ENCODE assay signal across 22 cellular contexts in genomic region chr9:3968891-3969290, GRCh38.
A peak's percentile ranks its signal among the peaks of the same experiment; 100 is the strongest.
DNase-seq lines count a peak whose midpoint lies in the region; ATAC-seq, FAIRE-seq and TF ChIP-seq lines count a peak whose summit lies in the region.
"Had no signal": no experiment of that assay in that cellular context is flagged by ENCODE, and none has a peak within 500 bp of the region (broad histone marks: within the 10 kb centered on the region; RNA-seq: fewer than 3 reads in every experiment).

No MANE protein-coding gene starts in this region.

- H3K4me1 ChIP-seq in PC-9 (replicated peaks; ENCODE audit: insufficient read depth), result peaks cover 9% of the 10 kb centered on the region
- H3K4me1 ChIP-seq in H1 (replicated peaks in 1 of 4; ENCODE audit: control insufficient read depth in 3 of 4, insufficient read depth in 4 of 4, low read length in 3 of 4), result no peaks in the 10 kb centered on the region
- peaks cover 3% of the 10 kb centered on the region for H3K4me1 ChIP-seq in smooth muscle cell (ENCODE audit: low read depth)
- H3K4me1 ChIP-seq: psoas muscle, spleen had no signal

- no peak overlapping the region for H3K4ac ChIP-seq in H1 (replicated peaks; ENCODE audit: insufficient read length, low read depth, low read length)

- H3K79me2 ChIP-seq in PC-9 (ENCODE audit: low read depth), result no peaks in the 10 kb centered on the region
- no peaks in the 10 kb centered on the region for H3K79me2 ChIP-seq in H1 (ENCODE audit: control insufficient read depth in 1 of 2, insufficient read depth in 2 of 2, low read length in 2 of 2)
- no peaks in the 10 kb centered on the region for H3K79me2 ChIP-seq in smooth muscle cell (ENCODE audit: low read depth)

- peak overlapping the region; percentile 62 for H3K27ac ChIP-seq in PC-9
- no peak overlapping the region for H3K27ac ChIP-seq in H1 (ENCODE audit: low read depth, low read length)
- peak overlapping the region; percentile 72 for H3K27ac ChIP-seq in smooth muscle cell (ENCODE audit: low read depth)
- H3K27ac ChIP-seq: 22Rv1, psoas muscle, spleen had no signal

- POLR2A ChIA-PET in activated CD4-positive, alpha-beta T cell treated with anti-CD3 and anti-CD28 coated beads for 36 hours (lab: Charles Lee), result no interaction called here
- POLR2A ChIA-PET in PC-9 (lab: Charles Lee; ENCODE audit: unreplicated experiment) (no interaction called here), H1 (lab: Charles Lee; ENCODE audit: partially characterized antibody) (no interaction called here)

- no peak for TF ChIP-seq RAD21 in H1 (IDR thresholded peaks at IDR 0.05 in 1 of 2, conservative IDR thresholded peaks at IDR 0.05 in 1 of 2; ENCODE audit: low read depth in 2 of 2, low read length in 2 of 2)

- H3K27me3 ChIP-seq in PC-9 (ENCODE audit: insufficient read depth, low read depth) (no peaks in the 10 kb centered on the region), H1 (replicated peaks in 1 of 4; ENCODE audit: control insufficient read depth in 3 of 4, extremely low read depth in 1 of 4, insufficient read depth in 3 of 4, low read length in 3 of 4) (no peaks in the 10 kb centered on the region), smooth muscle cell (ENCODE audit: low read depth) (no peaks in the 10 kb centered on the region)
- H3K27me3 ChIP-seq: spleen had no signal

- peaks cover 10% of the 10 kb centered on the region for H3K27me3 Mint-ChIP-seq in activated CD4-positive, alpha-beta T cell treated with anti-CD3 and anti-CD28 coated beads for 36 hours

- no peak overlapping the region for H2AK5ac ChIP-seq in H1 (ENCODE audit: low read depth, low read length)

- H3K18ac ChIP-seq in H1 (ENCODE audit: extremely low read depth, low read length), result no peak overlapping the region

- no peaks in the 10 kb centered on the region for H3K9me3 Mint-ChIP-seq in activated CD4-positive, alpha-beta T cell treated with anti-CD3 and anti-CD28 coated beads for 36 hours (ENCODE audit: low read depth)
- H3K9me3 Mint-ChIP-seq: activated naive CD4-positive, alpha-beta T cell treated with anti-CD3 and anti-CD28 coated beads, Interleukin-2, amount 50 U/mL, for 24 hours had no signal

- intact Hi-C loops in activated CD4-positive, alpha-beta T cell treated with anti-CD3 and anti-CD28 coated beads for 36 hours (cut with DNase I, micrococcal nuclease), result no loop called here
- intact Hi-C loops in PC-9 (cut with micrococcal nuclease; ENCODE audit: unreplicated experiment), result no loop called here

- no peak overlapping the region for H4K91ac ChIP-seq in H1 (replicated peaks; ENCODE audit: insufficient read length, low read length)

- FAIRE-seq in H1 (lab: Jason Lieb, UNC) (peak; percentile 7), GM12891 (lab: Jason Lieb, UNC) (no peak)
- FAIRE-seq: HTR-8/SVneo, islet of Langerhans had no signal

- H4K20me1 ChIP-seq in PC-9 (ENCODE audit: insufficient read depth) (no peaks in the 10 kb centered on the region), H1 (replicated peaks in 1 of 2; ENCODE audit: control insufficient read depth in 1 of 2, insufficient read depth in 2 of 2, low read length in 2 of 2) (no peaks in the 10 kb centered on the region), smooth muscle cell (ENCODE audit: low read depth) (no peaks in the 10 kb centered on the region)

- DNase-seq in activated CD4-positive, alpha-beta T cell treated with anti-CD3 and anti-CD28 coated beads for 36 hours, result no peak
- no peak for DNase-seq in activated CD4-positive, alpha-beta T cell treated with anti-CD3 and anti-CD28 coated beads, Interleukin-2, amount 50 U/mL, for 48 hours
- DNase-seq in PC-9, result peak; percentile 25 to 86
- no peak for DNase-seq in H1 (ENCODE audit: low read depth in 1 of 2, low spot score in 2 of 2)
- DNase-seq in smooth muscle cell (lab: John Stamatoyannopoulos, UW; ENCODE audit: unreplicated experiment), result no peak
- no peak for DNase-seq in GM12891 (ENCODE audit: insufficient read length, low spot score)
- no peak for DNase-seq in NCI-H2196 treated with DMSO at 0.1 percent for 48 hours (lab: John Stamatoyannopoulos, UW; ENCODE audit: unreplicated experiment)
- DNase-seq in DMS153 treated with DMSO at 0.1 percent for 48 hours (lab: John Stamatoyannopoulos, UW; ENCODE audit: unreplicated experiment), result no peak
- DNase-seq: activated CD4-positive, alpha-beta T cell treated with anti-CD3 and anti-CD28 coated beads for 4 hours; CD4-positive, CD25-positive, alpha-beta regulatory T cell; mesenchymal stem cell; MM.1S; NCI-H1930; NCI-H510A; psoas muscle; spleen; T-helper 9 cell had no signal

- no peak overlapping the region for H2BK120ac ChIP-seq in H1 (replicated peaks; ENCODE audit: low read depth, low read length)

- no peaks in the 10 kb centered on the region for H3F3A ChIP-seq in PC-9 (ENCODE audit: insufficient read depth, low read depth)
- H3F3A ChIP-seq in smooth muscle cell (ENCODE audit: low read depth), result peaks cover 2% of the 10 kb centered on the region

- BruUV-seq in PC-9 (replicated peaks; lab: Mats Ljungman, UMichigan), result no TSS peak

- no peak for TF ChIP-seq EP300 in H1 (IDR thresholded peaks at IDR 0.05; ENCODE audit: borderline replicate concordance in 1 of 2, low read depth in 2 of 2, low read length in 2 of 2)

- H3K9me3 ChIP-seq in PC-9 (ENCODE audit: insufficient read depth, low read depth) (no peaks in the 10 kb centered on the region; the same call in 1 of the 2 replicates), H1 (ENCODE audit: insufficient read depth in 2 of 2, low read depth in 1 of 2, low read length in 1 of 2) (peaks cover 0 to 6% of the 10 kb centered on the region in 2 experiments; a peak in 1 of 4 replicates), smooth muscle cell (replicated peaks; ENCODE audit: low read depth) (no peaks in the 10 kb centered on the region)
- H3K9me3 ChIP-seq: psoas muscle, spleen had no signal

- H3K23me2 ChIP-seq in H1 (ENCODE audit: low read depth, low read length), result no peaks in the 10 kb centered on the region

- H3K9me2 ChIP-seq in PC-9 (ENCODE audit: insufficient read depth), result no peaks in the 10 kb centered on the region

- peak overlapping the region; percentile 30 for H3K4me2 ChIP-seq in PC-9
- H3K4me2 ChIP-seq in H1 (ENCODE audit: insufficient read depth in 1 of 2, low read depth in 2 of 2, low read length in 2 of 2), result no peak overlapping the region
- no peak overlapping the region for H3K4me2 ChIP-seq in smooth muscle cell

- TF ChIP-seq POLR2A in H1 (IDR thresholded peaks at IDR 0.05; ENCODE audit: control extremely low read depth in 1 of 2, low read depth in 2 of 2, low read length in 2 of 2) (no peak), GM12891 (IDR thresholded peaks at IDR 0.05; ENCODE audit: low read depth, low read length) (no peak)

- H3K4me3 ChIP-seq in PC-9 (no peak overlapping the region), H1 (ENCODE audit: extremely low read depth in 1 of 4, insufficient read depth in 2 of 4, low read depth in 3 of 4, low read length in 4 of 4) (no peak overlapping the region), smooth muscle cell (no peak overlapping the region)
- H3K4me3 ChIP-seq: psoas muscle, spleen had no signal

- H3K9ac ChIP-seq in H1 (replicated peaks in 1 of 4; ENCODE audit: extremely low read depth in 1 of 4, low read depth in 3 of 4, low read length in 3 of 4) (no peak overlapping the region), smooth muscle cell (ENCODE audit: low read depth) (peak overlapping the region; percentile 22)

- TF ChIP-seq CTCF in PC-9 (conservative IDR thresholded peaks at IDR 0.05), result no peak
- no peak for TF ChIP-seq CTCF in H1 (IDR thresholded peaks at IDR 0.05; ENCODE audit: control extremely low read depth in 1 of 3, insufficient read depth in 1 of 3, low read depth in 1 of 3, low read length in 3 of 3)
- no peak for TF ChIP-seq CTCF in smooth muscle cell (IDR thresholded peaks at IDR 0.05; ENCODE audit: borderline replicate concordance, insufficient read depth, poor library complexity, severe bottlenecking)

- H3K23ac ChIP-seq in H1 (ENCODE audit: insufficient read length), result no peak overlapping the region

- 91% methylated on average over 4 of the region's 4 CpGs; no CpG with 5 or more reads in 1 of the 2 experiments for WGBS in H1 (ENCODE audit: extremely low coverage in 1 of 2, insufficient coverage in 1 of 2, insufficient read length in 1 of 2, insufficient replicate concordance in 2 of 2, low coverage in 1 of 2, low lambda C conversion rate in 2 of 2, missing lambda C conversion rate in 1 of 2), 2 experiments
- 74% methylated on average over 4 of the region's 4 CpGs for WGBS in smooth muscle cell (ENCODE audit: low lambda C conversion rate)

- no peak overlapping the region for H2BK5ac ChIP-seq in H1 (ENCODE audit: low read depth, low read length)

- H2AFZ ChIP-seq in PC-9, result no peak overlapping the region
- H2AFZ ChIP-seq in H1 (ENCODE audit: low read length), result no peak overlapping the region
- H2AFZ ChIP-seq in smooth muscle cell (ENCODE audit: low read depth), result no peak overlapping the region

- H2BK20ac ChIP-seq in H1 (ENCODE audit: low read length), result no peak overlapping the region

- no peak overlapping the region for H3K14ac ChIP-seq in H1 (ENCODE audit: insufficient read length)

- H2BK12ac ChIP-seq in H1 (ENCODE audit: low read depth, low read length), result no peak overlapping the region

- ATAC-seq in activated CD4-positive, alpha-beta T cell treated with anti-CD3 and anti-CD28 coated beads for 36 hours, result peak; percentile 26
- ATAC-seq: natural killer cell treated with Interleukin-12 subunit alpha and Interleukin-12 subunit beta and Interleukin-15 and Interleukin-18, amount 100 ng/mL, for 72 hours had no signal

- H3K27ac Mint-ChIP-seq in activated CD4-positive, alpha-beta T cell treated with anti-CD3 and anti-CD28 coated beads for 36 hours, result no peak overlapping the region
- H3K27ac Mint-ChIP-seq: activated naive CD4-positive, alpha-beta T cell treated with anti-CD3 and anti-CD28 coated beads, Interleukin-2, amount 50 U/mL, for 24 hours; CD4-positive, CD25-positive, alpha-beta regulatory T cell; natural killer cell treated with Interleukin-12 subunit alpha and Interleukin-12 subunit beta and Interleukin-15 and Interleukin-18, amount 100 ng/mL, for 72 hours had no signal

- no peaks in the 10 kb centered on the region for H3K36me3 ChIP-seq in PC-9 (ENCODE audit: low read depth)
- H3K36me3 ChIP-seq in H1 (ENCODE audit: control insufficient read depth in 2 of 4, insufficient read depth in 4 of 4, low read length in 3 of 4), result no peaks in the 10 kb centered on the region
- H3K36me3 ChIP-seq in smooth muscle cell (ENCODE audit: low read depth), result peaks cover 5% of the 10 kb centered on the region
- H3K36me3 ChIP-seq: spleen had no signal

- no peak overlapping the region for H2BK15ac ChIP-seq in H1 (ENCODE audit: low read length)

- no peaks in the 10 kb centered on the region for H3K79me1 ChIP-seq in H1 (ENCODE audit: low read depth, low read length)

- CTCF ChIA-PET in activated CD4-positive, alpha-beta T cell treated with anti-CD3 and anti-CD28 coated beads for 36 hours (lab: Charles Lee), result no interaction called here
- CTCF ChIA-PET in PC-9 (lab: Charles Lee), result no interaction called here
- CTCF ChIA-PET in H1 (lab: Charles Lee; ENCODE audit: partially characterized antibody), result interaction anchor here (1.0 kb wide), 1 partner anchor 67 kb away, joined by 4 read pairs; no protein-coding TSS in a partner anchor

- no peak overlapping the region for H3K4me3 Mint-ChIP-seq in activated CD4-positive, alpha-beta T cell treated with anti-CD3 and anti-CD28 coated beads for 36 hours
- H3K4me3 Mint-ChIP-seq: activated naive CD4-positive, alpha-beta T cell treated with anti-CD3 and anti-CD28 coated beads, Interleukin-2, amount 50 U/mL, for 24 hours; CD4-positive, CD25-positive, alpha-beta regulatory T cell; natural killer cell treated with Interleukin-12 subunit alpha and Interleukin-12 subunit beta and Interleukin-15 and Interleukin-18, amount 100 ng/mL, for 72 hours had no signal

- H3K4me1 Mint-ChIP-seq in activated CD4-positive, alpha-beta T cell treated with anti-CD3 and anti-CD28 coated beads for 36 hours, result no peaks in the 10 kb centered on the region
- H3K4me1 Mint-ChIP-seq: activated naive CD4-positive, alpha-beta T cell treated with anti-CD3 and anti-CD28 coated beads, Interleukin-2, amount 50 U/mL, for 24 hours; CD4-positive, CD25-positive, alpha-beta regulatory T cell had no signal

- H4K8ac ChIP-seq in H1 (ENCODE audit: extremely low read depth, insufficient read depth, low read length), result no peak overlapping the region

- no peak overlapping the region for H4K5ac ChIP-seq in H1 (ENCODE audit: insufficient read length, low read depth, low read length)

- no peak overlapping the region for H3K56ac ChIP-seq in H1 (replicated peaks; ENCODE audit: insufficient read length, low read depth, low read length)

- no peaks in the 10 kb centered on the region for H3K36me3 Mint-ChIP-seq in activated CD4-positive, alpha-beta T cell treated with anti-CD3 and anti-CD28 coated beads for 36 hours (ENCODE audit: low read depth)
- H3K36me3 Mint-ChIP-seq: activated naive CD4-positive, alpha-beta T cell treated with anti-CD3 and anti-CD28 coated beads, Interleukin-2, amount 50 U/mL, for 24 hours; CD4-positive, CD25-positive, alpha-beta regulatory T cell; natural killer cell treated with Interleukin-12 subunit alpha and Interleukin-12 subunit beta and Interleukin-15 and Interleukin-18, amount 100 ng/mL, for 72 hours had no signal

Comparison
In these comparisons a context has a peak if more than half of its experiments do, and no peak if none do; other contexts are left out.
1. DNase-seq: peak in PC-9 (2 of 2); none in activated CD4-positive, alpha-beta T cell treated with anti-CD3 and anti-CD28 coated beads for 36 hours (single experiment), activated CD4-positive, alpha-beta T cell treated with anti-CD3 and anti-CD28 coated beads, Interleukin-2, amount 50 U/mL, for 48 hours (0 of 2), H1 (0 of 2), smooth muscle cell (single experiment), GM12891 (single experiment), NCI-H2196 treated with DMSO at 0.1 percent for 48 hours (single experiment) and DMS153 treated with DMSO at 0.1 percent for 48 hours (single experiment).